ENCODE assay signal across 8 cellular contexts in genomic region chr7:2248984-2249694, GRCh38. TPM values are rescaled to one million over a fixed set of nuclear protein-coding genes. Genes with fewer than 3 reads are reported as not detected.
A peak's percentile ranks its signal among the peaks of the same experiment; 100 is the strongest.
DNase-seq lines count a peak whose midpoint lies in the region; ATAC-seq and TF ChIP-seq lines count a peak whose summit lies in the region.

No MANE protein-coding gene starts in this region.

- no peaks in the 10 kb centered on the region for H3K9me3 Mint-ChIP-seq in CD14-positive monocyte
- H3K9me3 Mint-ChIP-seq in effector memory CD8-positive, alpha-beta T cell: no peaks in the 10 kb centered on the region
- H3K9me3 Mint-ChIP-seq in naive thymus-derived CD4-positive, alpha-beta T cell: peaks cover 0 to 2% (median 0%) of the 10 kb centered on the region in 11 donors

- peaks cover 0 to 3% (median 0%) of the 10 kb centered on the region in 3 donors for H3K27me3 Mint-ChIP-seq in CD14-positive monocyte (ENCODE audit: low read depth in 3 of 3)
- H3K27me3 Mint-ChIP-seq in effector memory CD8-positive, alpha-beta T cell: no peaks in the 10 kb centered on the region
- H3K27me3 Mint-ChIP-seq in naive thymus-derived CD4-positive, alpha-beta T cell: no peaks in the 10 kb centered on the region

- H3K27ac ChIP-seq in RWPE1: peak overlapping the region; percentile 76
- H3K27ac ChIP-seq in naive thymus-derived CD4-positive, alpha-beta T cell (ENCODE audit: low read depth, low read length): no peak overlapping the region

- H3K36me3 ChIP-seq in naive thymus-derived CD4-positive, alpha-beta T cell (ENCODE audit: control insufficient read depth in 2 of 3, insufficient read depth in 3 of 3, low read length in 3 of 3): peaks cover 0 to 6% (median 0%) of the 10 kb centered on the region in 3 experiments

- peaks cover 2 to 15% of the 10 kb centered on the region in 2 donors for H3K4me1 ChIP-seq in naive thymus-derived CD4-positive, alpha-beta T cell (ENCODE audit: control insufficient read depth in 2 of 2, insufficient read depth in 2 of 2, low read length in 2 of 2)

- TF ChIP-seq CTCF in CD14-positive monocyte (IDR thresholded peaks at IDR 0.05): no peak
- no peak for TF ChIP-seq CTCF in RWPE1 (conservative IDR thresholded peaks at IDR 0.05; ENCODE audit: low read depth)

- ATAC-seq in GM21786 (IDR thresholded peaks at IDR 0.05; ENCODE audit: unreplicated experiment): peak; percentile 65
- ATAC-seq in effector memory CD8-positive, alpha-beta T cell (replicated peaks): peak; percentile 50
- peak; percentile 63 for ATAC-seq in naive thymus-derived CD4-positive, alpha-beta T cell
- no peak for ATAC-seq in GM21526 (IDR thresholded peaks at IDR 0.05; ENCODE audit: low FRiP score, unreplicated experiment)

- intact Hi-C loops in CD14-positive monocyte (cut with micrococcal nuclease): loop anchor here (5.0 kb wide), 2 partner anchors 103 to 108 kb away; partner anchors contain the start of gene EIF3B (in 1 of the 2)
- intact Hi-C loops in naive thymus-derived CD4-positive, alpha-beta T cell (cut with micrococcal nuclease): loop anchor here in 1 of 2 donors (10.0 kb wide), 1 partner anchor 304 kb away; no protein-coding TSS in a partner anchor

- H3K4me3 Mint-ChIP-seq in CD14-positive monocyte: peak overlapping the region; percentile 66 to 87
- H3K4me3 Mint-ChIP-seq in effector memory CD8-positive, alpha-beta T cell: peak overlapping the region; percentile 41 to 67
- peak overlapping the region in 6 of 10 donors; percentile 38 to 75 (median 54) for H3K4me3 Mint-ChIP-seq in naive thymus-derived CD4-positive, alpha-beta T cell

- CTCF ChIA-PET in RWPE1 (lab: Yijun Ruan, JAX): interaction anchor here (0.6 to 1.1 kb wide), 2 partner anchors 98 to 364 kb away, joined by 3 to 10 read pairs; no protein-coding TSS in a partner anchor
- CTCF ChIA-PET in naive thymus-derived CD4-positive, alpha-beta T cell (lab: Charles Lee): interaction anchor here (0.6 to 0.7 kb wide), 2 partner anchors 12 to 210 kb away, joined by 3 to 7 read pairs; no protein-coding TSS in a partner anchor

- POLR2A ChIA-PET in RWPE1 (lab: Yijun Ruan, JAX; ENCODE audit: low non-redundant PET): no interaction called here
- POLR2A ChIA-PET in naive thymus-derived CD4-positive, alpha-beta T cell (lab: Charles Lee): no interaction called here

- H3K36me3 Mint-ChIP-seq in CD14-positive monocyte: peaks cover 20 to 26% of the 10 kb centered on the region in 2 donors
- peaks cover 14% of the 10 kb centered on the region for H3K36me3 Mint-ChIP-seq in effector memory CD8-positive, alpha-beta T cell (ENCODE audit: insufficient read depth)
- peaks cover 0 to 10% (median 0%) of the 10 kb centered on the region in 5 donors for H3K36me3 Mint-ChIP-seq in naive thymus-derived CD4-positive, alpha-beta T cell

- H3K4me1 Mint-ChIP-seq in CD14-positive monocyte: peaks cover 53% of the 10 kb centered on the region
- peaks cover 13 to 20% of the 10 kb centered on the region in 2 donors for H3K4me1 Mint-ChIP-seq in effector memory CD8-positive, alpha-beta T cell (ENCODE audit: low read depth in 2 of 2)
- H3K4me1 Mint-ChIP-seq in naive thymus-derived CD4-positive, alpha-beta T cell: peaks cover 7 to 31% (median 21%) of the 10 kb centered on the region in 7 donors

- H3K9me3 ChIP-seq in naive thymus-derived CD4-positive, alpha-beta T cell (ENCODE audit: control insufficient read depth in 2 of 3, low read length in 3 of 3): no peaks in the 10 kb centered on the region

- DNase-seq in CD14-positive monocyte (ENCODE audit: low spot score): no peak
- DNase-seq in RWPE1 (ENCODE audit: low spot score): peak; percentile 74
- DNase-seq in effector memory CD8-positive, alpha-beta T cell: no peak
- DNase-seq in naive thymus-derived CD4-positive, alpha-beta T cell: peak in 1 of 9 donors; percentile 47
- no peak for DNase-seq in NCI-H748 treated with DMSO at 0.1 percent for 48 hours (lab: John Stamatoyannopoulos, UW)
- DNase-seq in NCI-H1092 treated with DMSO at 0.1 percent for 48 hours (lab: John Stamatoyannopoulos, UW): no peak

- peak overlapping the region; percentile 66 to 91 (median 85) for H3K27ac Mint-ChIP-seq in CD14-positive monocyte
- H3K27ac Mint-ChIP-seq in effector memory CD8-positive, alpha-beta T cell: peak overlapping the region; percentile 78 to 79
- peak overlapping the region in 7 of 9 donors; percentile 38 to 81 (median 62) for H3K27ac Mint-ChIP-seq in naive thymus-derived CD4-positive, alpha-beta T cell

- no peak overlapping the region for H3K4me3 ChIP-seq in naive thymus-derived CD4-positive, alpha-beta T cell (ENCODE audit: low read length)

- H3K27me3 ChIP-seq in naive thymus-derived CD4-positive, alpha-beta T cell (ENCODE audit: control insufficient read depth in 2 of 2, insufficient read depth in 2 of 2, low read length in 2 of 2): no peaks in the 10 kb centered on the region

RNA-seq across cellular contexts. Expression of gene NUDT1, which starts 7.1 kb away (rescaled TPM):
- 10 to 100 TPM; 40.8 to 42.6 TPM for polyA plus RNA-seq in CD14-positive monocyte
- 10 to 100 TPM; 14.0 to 77.7 (median 22.6) TPM for total RNA-seq in naive thymus-derived CD4-positive, alpha-beta T cell
- 10 to 100 TPM; 60.1 to 61.1 TPM for polyA plus RNA-seq in naive thymus-derived CD4-positive, alpha-beta T cell

RNA-seq across cellular contexts. Expression of gene MRM2, which starts 7.1 kb away (rescaled TPM):
- polyA plus RNA-seq in CD14-positive monocyte: 10 to 100 TPM; 26.7 to 32.5 TPM
- total RNA-seq in naive thymus-derived CD4-positive, alpha-beta T cell: 10 to 100 TPM in 3 of 5 experiments, 1 to 10 TPM in 2; 7.1 to 30.7 (median 20.0) TPM
- polyA plus RNA-seq in naive thymus-derived CD4-positive, alpha-beta T cell: 10 to 100 TPM; 37.8 to 58.3 TPM

RNA-seq across cellular contexts. Expression of gene MAD1L1, which starts 16.4 kb away (rescaled TPM):
- polyA plus RNA-seq in CD14-positive monocyte: 10 to 100 TPM; 22.0 to 33.2 TPM
- total RNA-seq in naive thymus-derived CD4-positive, alpha-beta T cell: 100 to 1,000 TPM; 112 to 141 (median 125) TPM
- polyA plus RNA-seq in naive thymus-derived CD4-positive, alpha-beta T cell: 100 to 1,000 TPM; 269 to 314 TPM

Comparison
In these comparisons a context has a peak if more than half of its experiments do, and no peak if none do; other contexts are left out.
1. RNA of gene MAD1L1, which starts 16.4 kb away (polyA plus RNA-seq): 269 to 314 TPM in naive thymus-derived CD4-positive, alpha-beta T cell; 22.0 to 33.2 TPM in CD14-positive monocyte; every median in the first group is over 4 times any median in the second.
2. Peak in every context shown above with its lines, with median percentiles within 50 percentile points of each other: H3K27ac Mint-ChIP-seq and H3K4me3 Mint-ChIP-seq.